Comparison of ENCODE assay signal across 20 cellular contexts in the genomic region with DNA sequence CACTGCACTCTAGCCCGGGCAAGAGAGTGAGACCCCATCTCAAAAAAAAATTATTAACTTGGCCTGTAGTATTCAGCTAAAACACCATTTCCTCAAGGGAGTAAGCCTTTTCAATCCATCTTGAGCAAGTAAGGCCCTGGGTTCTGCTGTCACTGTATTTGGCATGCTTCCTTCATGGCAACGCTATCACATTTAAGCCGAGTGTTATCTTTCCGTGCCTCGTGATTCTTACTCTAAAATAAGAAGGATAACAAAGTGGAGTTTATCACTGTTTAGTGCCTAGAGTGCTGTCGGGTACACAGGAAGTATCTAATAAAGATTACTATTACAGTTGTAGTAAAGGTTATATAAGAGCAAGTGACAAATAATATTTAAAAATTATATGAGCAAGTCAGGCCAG. TPM values are rescaled to one million over a fixed set of nuclear protein-coding genes. Genes with fewer than 3 reads are reported as not detected.
DNase-seq lines count a peak whose midpoint lies in the region; ATAC-seq, FAIRE-seq and TF ChIP-seq lines count a peak whose summit lies in the region.
"Had no signal": no experiment of that assay in that cellular context is flagged by ENCODE, and none has a peak within 500 bp of the region (broad histone marks: within the 10 kb centered on the region; RNA-seq: fewer than 3 reads in every experiment).

No MANE protein-coding gene starts in this region.

- no peaks in the 10 kb centered on the region for H3K27me3 Mint-ChIP-seq in activated T-cell treated with anti-CD3 and anti-CD28 coated beads, Interleukin-2, amount 50 U/mL, for 24 hours
- no peaks in the 10 kb centered on the region for H3K27me3 Mint-ChIP-seq in activated CD8-positive, alpha-beta memory T cell treated with anti-CD3 and anti-CD28 coated beads, Interleukin-2, amount 10 ng/mL, durations not matched to agents 7 days and 5 days

- ATAC-seq in activated CD8-positive, alpha-beta memory T cell treated with anti-CD3 and anti-CD28 coated beads, Interleukin-2, amount 10 ng/mL, durations not matched to agents 7 days and 5 days = no peak
- ATAC-seq: HCT116 had no signal

- H2AFZ ChIP-seq in trophoblast cell (ENCODE audit: insufficient read depth, low read length, poor library complexity) = no peak overlapping the region

- H3K4me3 ChIP-seq in fibroblast of villous mesenchyme (ENCODE audit: low read depth, low read length) = no peak overlapping the region
- no peak overlapping the region for H3K4me3 ChIP-seq in small intestine (ENCODE audit: low read depth in 1 of 2, low read length in 2 of 2)
- H3K4me3 ChIP-seq in trophoblast cell (ENCODE audit: low read depth, low read length) = no peak overlapping the region

- H3K9me3 ChIP-seq in small intestine (ENCODE audit: control insufficient read depth, low read depth) (no peaks in the 10 kb centered on the region), trophoblast cell (ENCODE audit: insufficient read depth, low read depth, low read length) (peaks cover 2% of the 10 kb centered on the region)

- H3K4me2 ChIP-seq in trophoblast cell (ENCODE audit: low read length) = no peak overlapping the region
- H3K4me2 ChIP-seq: KMS-11 had no signal

- FAIRE-seq in small intestine (lab: Jason Lieb, UNC) = no peak
- FAIRE-seq: D721Med had no signal

- peak overlapping the region; percentile 23 for H3K27ac Mint-ChIP-seq in activated T-cell treated with anti-CD3 and anti-CD28 coated beads, Interleukin-2, amount 50 U/mL, for 24 hours
- H3K27ac Mint-ChIP-seq in activated CD8-positive, alpha-beta memory T cell treated with anti-CD3 and anti-CD28 coated beads, Interleukin-2, amount 10 ng/mL, durations not matched to agents 7 days and 5 days = no peak overlapping the region

- no peak overlapping the region for H3K4me3 Mint-ChIP-seq in activated T-cell treated with anti-CD3 and anti-CD28 coated beads, Interleukin-2, amount 50 U/mL, for 24 hours
- no peak overlapping the region for H3K4me3 Mint-ChIP-seq in activated CD8-positive, alpha-beta memory T cell treated with anti-CD3 and anti-CD28 coated beads, Interleukin-2, amount 10 ng/mL, durations not matched to agents 7 days and 5 days

- no peak overlapping the region for H4K91ac ChIP-seq in trophoblast cell (ENCODE audit: low read depth, low read length)

- no peak overlapping the region for H3K23ac ChIP-seq in trophoblast cell (ENCODE audit: low read length)

- H3K27me3 ChIP-seq in small intestine (ENCODE audit: control insufficient read depth in 2 of 2, insufficient read depth in 2 of 2, low read length in 2 of 2) (no peaks in the 10 kb centered on the region), trophoblast cell (ENCODE audit: insufficient read depth, low read length) (no peaks in the 10 kb centered on the region)

- no peak overlapping the region for H2BK120ac ChIP-seq in trophoblast cell (ENCODE audit: insufficient read depth, low read length, poor library complexity)

- H3K36me3 ChIP-seq in small intestine (ENCODE audit: control insufficient read depth in 2 of 2, insufficient read depth in 2 of 2, low read length in 2 of 2) = peaks cover 8 to 16% of the 10 kb centered on the region in 2 donors
- H3K36me3 ChIP-seq in trophoblast cell (ENCODE audit: control insufficient read depth in 1 of 2, insufficient read depth in 2 of 2, low read length in 2 of 2) = peaks cover 21 to 37% of the 10 kb centered on the region in 2 experiments

- 30 to 76% (median 66%) methylated on average over 6 of the region's 6 CpGs for WGBS in small intestine, 3 donors
- no CpG with 5 or more reads among the region's 6 CpGs for WGBS in trophoblast cell (ENCODE audit: extremely low coverage, insufficient coverage, insufficient read length)

- no peak overlapping the region for H4K12ac ChIP-seq in trophoblast cell (ENCODE audit: low read depth, low read length)

- no peaks in the 10 kb centered on the region for H3K9me3 Mint-ChIP-seq in activated T-cell treated with anti-CD3 and anti-CD28 coated beads, Interleukin-2, amount 50 U/mL, for 24 hours
- no peaks in the 10 kb centered on the region for H3K9me3 Mint-ChIP-seq in activated CD8-positive, alpha-beta memory T cell treated with anti-CD3 and anti-CD28 coated beads, Interleukin-2, amount 10 ng/mL, durations not matched to agents 7 days and 5 days (ENCODE audit: low read depth)

- CTCF ChIA-PET in activated CD8-positive, alpha-beta memory T cell treated with anti-CD3 and anti-CD28 coated beads, Interleukin-2, amount 10 ng/mL, durations not matched to agents 7 days and 5 days (lab: Charles Lee) = interaction anchor here (1.7 to 3.1 kb wide), 2 partner anchors 10 to 294 kb away, joined by 8 to 20 read pairs; no protein-coding TSS in a partner anchor

- H3K4me1 ChIP-seq in small intestine (ENCODE audit: control insufficient read depth in 2 of 2, insufficient read depth in 1 of 2, low read depth in 1 of 2, low read length in 1 of 2) (no peaks in the 10 kb centered on the region), trophoblast cell (ENCODE audit: control insufficient read depth in 1 of 2, insufficient read depth in 2 of 2, low read length in 2 of 2) (no peaks in the 10 kb centered on the region)

- no peak overlapping the region for H2BK12ac ChIP-seq in trophoblast cell (ENCODE audit: low read length)

- no peaks in the 10 kb centered on the region for H3K79me2 ChIP-seq in trophoblast cell (ENCODE audit: control insufficient read depth, insufficient read depth, low read length, poor library complexity)

- H3K27ac ChIP-seq in small intestine (ENCODE audit: low read depth in 1 of 2, low read length in 1 of 2) (no peak overlapping the region), trophoblast cell (ENCODE audit: low read depth, low read length) (no peak overlapping the region)
- H3K27ac ChIP-seq: 22Rv1, C4-2B, KMS-11 had no signal

- no peaks in the 10 kb centered on the region for H3K79me1 ChIP-seq in trophoblast cell (ENCODE audit: low read length)

- no peak for TF ChIP-seq CTCF in fibroblast of villous mesenchyme (IDR thresholded peaks at IDR 0.05; ENCODE audit: insufficient read depth, low read depth, low read length)

- H3K4ac ChIP-seq in trophoblast cell (ENCODE audit: low read depth, low read length) = no peak overlapping the region

- no peak overlapping the region for H3K18ac ChIP-seq in trophoblast cell (ENCODE audit: low read length)

- H4K8ac ChIP-seq in trophoblast cell (ENCODE audit: low read depth, low read length) = no peak overlapping the region

- H3K4me1 Mint-ChIP-seq in activated T-cell treated with anti-CD3 and anti-CD28 coated beads, Interleukin-2, amount 50 U/mL, for 24 hours (ENCODE audit: low read depth) = peaks cover 24% of the 10 kb centered on the region
- H3K4me1 Mint-ChIP-seq in activated CD8-positive, alpha-beta memory T cell treated with anti-CD3 and anti-CD28 coated beads, Interleukin-2, amount 10 ng/mL, durations not matched to agents 7 days and 5 days = peaks cover 11% of the 10 kb centered on the region

- no peak overlapping the region for H3K9ac ChIP-seq in trophoblast cell (ENCODE audit: low read length)
- H3K9ac ChIP-seq: KMS-11 had no signal

- DNase-seq in activated T-cell treated with anti-CD3 and anti-CD28 coated beads, Interleukin-2, amount 50 U/mL, for 24 hours = no peak
- DNase-seq in activated T-cell treated with anti-CD3 and anti-CD28 coated beads for 4 hours = no peak
- peak; percentile 57 for DNase-seq in amniotic epithelial cell (ENCODE audit: low read depth)
- DNase-seq in fibroblast of villous mesenchyme (ENCODE audit: low read depth) = peak; percentile 79
- DNase-seq in small intestine = peak; percentile 75
- DNase-seq in trophoblast cell = no peak
- no peak for DNase-seq in activated CD8-positive, alpha-beta memory T cell treated with anti-CD3 and anti-CD28 coated beads, Interleukin-2, amount 10 ng/mL, durations not matched to agents 7 days and 5 days
- DNase-seq in DMS153 treated with DMSO at 0.1 percent for 48 hours (lab: John Stamatoyannopoulos, UW; ENCODE audit: unreplicated experiment) = no peak
- DNase-seq: AML-193, DMS79, GOT3, MV-4-11, NCI-H187 treated with DMSO at 0.1 percent for 48 hours, NCI-H2227 treated with DMSO at 0.1 percent for 48 hours, NCI-H524 had no signal

- no peak overlapping the region for H2AK5ac ChIP-seq in trophoblast cell (ENCODE audit: low read length)

- H2BK5ac ChIP-seq in trophoblast cell (ENCODE audit: low read depth, low read length, poor library complexity) = no peak overlapping the region

- H3K14ac ChIP-seq in trophoblast cell (ENCODE audit: low read length) = no peak overlapping the region

- H3K36me3 Mint-ChIP-seq in activated T-cell treated with anti-CD3 and anti-CD28 coated beads, Interleukin-2, amount 50 U/mL, for 24 hours (ENCODE audit: low read depth) = peaks cover 69% of the 10 kb centered on the region
- H3K36me3 Mint-ChIP-seq in activated CD8-positive, alpha-beta memory T cell treated with anti-CD3 and anti-CD28 coated beads, Interleukin-2, amount 10 ng/mL, durations not matched to agents 7 days and 5 days = peaks cover 15% of the 10 kb centered on the region

RNA-seq across cellular contexts. Expression of a gene that starts 8.8 kb away (rescaled TPM):
- 18.7 and 22.0 TPM in 2 replicates for total RNA-seq in fibroblast of villous mesenchyme
- 10 to 100 TPM in 2 of 3 donors, 1 to 10 TPM in 1; 7.4 to 12.6 (median 10.3) TPM for polyA plus RNA-seq in small intestine
- 18.8 and 19.3 TPM in 2 replicates for polyA plus RNA-seq in trophoblast cell (2013)
- total RNA-seq in activated CD8-positive, alpha-beta memory T cell treated with anti-CD3 and anti-CD28 coated beads, Interleukin-2, amount 10 ng/mL, durations not matched to agents 7 days and 5 days = 10 to 100 TPM; 63.9 to 66.3 TPM

RNA-seq across cellular contexts. Expression of a gene that starts 26.5 kb away (rescaled TPM):
- total RNA-seq in fibroblast of villous mesenchyme = 24.5 and 32.4 TPM in 2 replicates
- 10 to 100 TPM in 1 of 3 donors, 1 to 10 TPM in 2; 5.6 to 16.6 (median 7.0) TPM for polyA plus RNA-seq in small intestine
- polyA plus RNA-seq in trophoblast cell (2013) = 26.9 and 27.7 TPM in 2 replicates
- total RNA-seq in activated CD8-positive, alpha-beta memory T cell treated with anti-CD3 and anti-CD28 coated beads, Interleukin-2, amount 10 ng/mL, durations not matched to agents 7 days and 5 days = 10 to 100 TPM in 1 of 2 experiments, 1 to 10 TPM in 1; 8.4 to 10.2 TPM

RNA-seq across cellular contexts. Expression of a gene that starts 46.2 kb away (rescaled TPM):
- total RNA-seq in fibroblast of villous mesenchyme = 9.3 and 11.7 TPM in 2 replicates
- 10 to 100 TPM in 1 of 3 donors, 1 to 10 TPM in 2; 2.7 to 11.6 (median 3.1) TPM for polyA plus RNA-seq in small intestine
- 16.2 and 17.2 TPM in 2 replicates for polyA plus RNA-seq in trophoblast cell (2013)
- 10 to 100 TPM; 40.8 to 43.0 TPM for total RNA-seq in activated CD8-positive, alpha-beta memory T cell treated with anti-CD3 and anti-CD28 coated beads, Interleukin-2, amount 10 ng/mL, durations not matched to agents 7 days and 5 days

Comparison
In these comparisons a context has a peak if more than half of its experiments do, and no peak if none do; other contexts are left out.
1. DNase-seq: peak in amniotic epithelial cell (single experiment), fibroblast of villous mesenchyme (single experiment) and small intestine (single experiment); none in activated T-cell treated with anti-CD3 and anti-CD28 coated beads, Interleukin-2, amount 50 U/mL, for 24 hours (single experiment), activated T-cell treated with anti-CD3 and anti-CD28 coated beads for 4 hours (single experiment), trophoblast cell (0 of 2), activated CD8-positive, alpha-beta memory T cell treated with anti-CD3 and anti-CD28 coated beads, Interleukin-2, amount 10 ng/mL, durations not matched to agents 7 days and 5 days (single experiment) and DMS153 treated with DMSO at 0.1 percent for 48 hours (single experiment).